Comparison of ENCODE assay signal across 23 cellular contexts in genomic region chr19:40159744-40160143, GRCh38. TPM values are rescaled to one million over a fixed set of nuclear protein-coding genes. Genes with fewer than 3 reads are reported as not detected.
"Had no signal": no experiment of that assay in that cellular context is flagged by ENCODE, and none has a peak within 500 bp of the region (broad histone marks: within the 10 kb centered on the region; RNA-seq: fewer than 3 reads in every experiment).

No MANE protein-coding gene starts in this region.

- H3K4me3 ChIP-seq: SJSA1, SK-N-MC had no signal

- DNase-seq: IMR-90, KBM-7, NCI-H1092, NCI-H1105 treated with DMSO at 0.1 percent for 48 hours, NCI-H1417 treated with DMSO at 0.1 percent for 48 hours, NCI-H146, NCI-H1694 treated with DMSO at 0.1 percent for 48 hours, NCI-H1930, NCI-H2081, NCI-H2107, NCI-H2227 treated with DMSO at 0.1 percent for 48 hours, NCI-H524, NCI-H526 treated with DMSO at 0.1 percent for 48 hours, NCI-H774, Right ventricle myocardium superior, RPMI8226, SIG-M5 had no signal

- H3K4me1 ChIP-seq: SJSA1 had no signal

- H3K27ac ChIP-seq: SJSA1, SK-N-MC had no signal

- H3K36me3 ChIP-seq: SJSA1 had no signal

- H3K27me3 ChIP-seq: SJSA1 had no signal

- FAIRE-seq: RCC 7860 had no signal

RNA-seq across cellular contexts. Expression of gene TTC9B, which starts 58.4 kb away (rescaled TPM):
- total RNA-seq: IMR-90, LHCN-M2, MCF 10A, NCI-H460, Right ventricle myocardium superior, SJSA1 had no signal
- polyA plus RNA-seq: IMR-90 had no signal
